Comparison of ENCODE assay signal across 12 cellular contexts in the genomic region with DNA sequence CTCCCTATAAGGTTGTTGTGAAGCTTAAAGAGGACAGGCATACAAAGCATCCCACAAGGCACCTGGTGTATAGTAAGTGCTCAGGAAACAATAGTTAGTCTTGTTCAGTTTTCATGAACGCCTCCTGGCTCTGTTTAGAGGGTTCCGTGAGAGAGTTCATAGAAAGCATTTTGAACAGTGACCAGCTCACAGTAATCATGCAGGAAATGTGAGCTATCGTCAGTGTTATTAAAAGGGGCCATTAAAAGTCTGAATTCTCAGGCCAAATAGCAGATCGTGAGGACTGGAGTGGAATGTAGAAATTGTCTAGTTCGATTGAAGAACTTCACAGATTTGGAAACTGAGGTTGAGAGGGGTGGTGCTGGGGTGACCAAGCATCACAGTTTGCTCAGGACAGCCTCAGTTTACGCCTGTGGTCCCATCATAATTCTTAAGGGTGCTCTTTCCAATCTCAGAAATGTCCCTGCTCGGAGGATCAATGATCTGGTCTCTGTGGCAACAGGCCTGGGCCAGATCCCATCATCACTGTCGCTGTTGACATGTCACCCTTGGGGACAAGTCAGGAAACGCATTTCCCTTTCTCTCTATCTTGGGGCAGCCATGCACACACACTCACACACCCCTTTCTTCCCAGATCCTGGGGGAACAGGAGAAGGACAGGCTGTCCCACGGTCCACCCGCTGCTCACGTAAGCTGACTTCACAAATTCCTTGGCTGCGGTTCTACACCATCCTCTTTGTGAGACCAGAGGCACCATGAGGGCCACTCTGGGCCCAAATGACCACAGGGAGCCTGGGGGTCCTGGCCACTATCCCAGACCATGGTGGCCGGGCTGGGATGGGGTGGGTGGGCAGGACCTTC. TPM values are rescaled to one million over a fixed set of nuclear protein-coding genes. Genes with fewer than 3 reads are reported as not detected.
A peak's percentile ranks its signal among the peaks of the same experiment; 100 is the strongest.
DNase-seq lines count a peak whose midpoint lies in the region; ATAC-seq and TF ChIP-seq lines count a peak whose summit lies in the region.
"Had no signal": no experiment of that assay in that cellular context is flagged by ENCODE, and none has a peak within 500 bp of the region (broad histone marks: within the 10 kb centered on the region; RNA-seq: fewer than 3 reads in every experiment).

No MANE protein-coding gene starts in this region.

- H3K27me3 Mint-ChIP-seq in naive thymus-derived CD8-positive, alpha-beta T cell: peaks cover 0 to 8% (median 2%) of the 10 kb centered on the region in 5 donors

- no peaks in the 10 kb centered on the region for H3K36me3 Mint-ChIP-seq in naive thymus-derived CD8-positive, alpha-beta T cell

- H3K27ac ChIP-seq in BLaER1 treated with 17β-estradiol and CSF1 and Interleukin-3, amounts not matched to agents 10 nM and 100 nM: peak overlapping the region in 6 of 11 experiments; percentile 1 to 50 (median 30); a peak in 11 of 22 replicates
- H3K27ac ChIP-seq in right cardiac atrium (ENCODE audit: low read length): peak overlapping the region; percentile 84
- H3K27ac ChIP-seq in rectal smooth muscle tissue (ENCODE audit: low read depth, low read length): peak overlapping the region; percentile 64

- 37% methylated on average over 14 of the region's 14 CpGs for WGBS in right cardiac atrium

- ATAC-seq in right cardiac atrium (peak; percentile 48 to 53), GM21619 (IDR thresholded peaks at IDR 0.05; ENCODE audit: unreplicated experiment) (no peak)
- ATAC-seq in naive thymus-derived CD8-positive, alpha-beta T cell: no peak

- DNase-seq in cardiac fibroblast (ENCODE audit: low read depth in 2 of 2) (peak; percentile 26 to 62), right cardiac atrium (peak in 2 of 3 donors; percentile 62 to 84), Kasumi-1 (lab: John Stamatoyannopoulos, UW) (no peak)
- DNase-seq in naive thymus-derived CD8-positive, alpha-beta T cell: no peak
- no peak for DNase-seq in stimulated activated naive CD4-positive, alpha-beta T cell (lab: John Stamatoyannopoulos, UW)
- DNase-seq: activated CD4-positive, alpha-beta T cell treated with anti-CD3 and anti-CD28 coated beads for 1 hour; activated T-cell treated with anti-CD3 and anti-CD28 coated beads, Interleukin-2, amount 50 U/mL, for 1 hour; DMS79; endodermal cell had no signal

- 0 out of 22 replicates have a peak, but pooled peaks cover 0 to 3% (median 0%) of the 10 kb centered on the region in 11 experiments for H3K36me3 ChIP-seq in BLaER1 treated with 17β-estradiol and CSF1 and Interleukin-3, amounts not matched to agents 10 nM and 100 nM
- peaks cover 4% of the 10 kb centered on the region for H3K36me3 ChIP-seq in rectal smooth muscle tissue (ENCODE audit: control insufficient read depth, insufficient read depth, low read length)

- H3K9me3 Mint-ChIP-seq in naive thymus-derived CD8-positive, alpha-beta T cell: no peaks in the 10 kb centered on the region
- H3K9me3 Mint-ChIP-seq: endodermal cell had no signal

- H3K9me3 ChIP-seq in BLaER1 treated with 17β-estradiol and CSF1 and Interleukin-3, amounts not matched to agents 10 nM and 100 nM (replicated peaks in 1 of 11): no peaks in the 10 kb centered on the region
- no peaks in the 10 kb centered on the region for H3K9me3 ChIP-seq in right cardiac atrium (ENCODE audit: control insufficient read depth, low read length)

- H3K9ac ChIP-seq in BLaER1 treated with 17β-estradiol and CSF1 and Interleukin-3, amounts not matched to agents 10 nM and 100 nM: peak overlapping the region in 6 of 11 experiments; percentile 4 to 20 (median 14); a peak in 5 of 22 replicates
- H3K9ac ChIP-seq in rectal smooth muscle tissue (ENCODE audit: low read length): no peak overlapping the region

- peak overlapping the region; percentile 2 to 78 (median 68); a peak in 20 of 22 replicates for H3K4me2 ChIP-seq in BLaER1 treated with 17β-estradiol and CSF1 and Interleukin-3, amounts not matched to agents 10 nM and 100 nM

- intact Hi-C loops in right cardiac atrium (cut with DNase I): no loop called here

- H3K4me1 Mint-ChIP-seq in naive thymus-derived CD8-positive, alpha-beta T cell: peaks cover 0 to 5% (median under 1%) of the 10 kb centered on the region in 4 donors
- H3K4me1 Mint-ChIP-seq: endodermal cell had no signal

- H3K27ac Mint-ChIP-seq in naive thymus-derived CD8-positive, alpha-beta T cell: no peak overlapping the region

- H3K4me1 ChIP-seq in BLaER1 treated with 17β-estradiol and CSF1 and Interleukin-3, amounts not matched to agents 10 nM and 100 nM: peaks cover 44 to 62% (median 61%) of the 10 kb centered on the region in 10 experiments
- peaks cover 17% of the 10 kb centered on the region for H3K4me1 ChIP-seq in right cardiac atrium (ENCODE audit: control insufficient read depth, insufficient read depth, low read length)
- H3K4me1 ChIP-seq in rectal smooth muscle tissue (ENCODE audit: control insufficient read depth, insufficient read depth, low read length): peaks cover 9% of the 10 kb centered on the region

- POLR2A ChIA-PET in naive thymus-derived CD8-positive, alpha-beta T cell (lab: Charles Lee): no interaction called here

- TF ChIP-seq CTCF in cardiac fibroblast (IDR thresholded peaks at IDR 0.05; ENCODE audit: low read depth, low read length): no peak

- H3K27me3 ChIP-seq in BLaER1 treated with 17β-estradiol and CSF1 and Interleukin-3, amounts not matched to agents 10 nM and 100 nM: no peaks in the 10 kb centered on the region
- no peaks in the 10 kb centered on the region for H3K27me3 ChIP-seq in right cardiac atrium (ENCODE audit: control insufficient read depth, insufficient read depth)
- H3K27me3 ChIP-seq in rectal smooth muscle tissue (ENCODE audit: control insufficient read depth, insufficient read depth, low read length): no peaks in the 10 kb centered on the region

- no peak overlapping the region for H3K4me3 ChIP-seq in BLaER1 treated with 17β-estradiol and CSF1 and Interleukin-3, amounts not matched to agents 10 nM and 100 nM
- H3K4me3 ChIP-seq in cardiac fibroblast (replicated peaks in 1 of 2; ENCODE audit: low read depth in 2 of 2, low read length in 2 of 2): no peak overlapping the region
- H3K4me3 ChIP-seq in right cardiac atrium (ENCODE audit: low read length): no peak overlapping the region
- H3K4me3 ChIP-seq in rectal smooth muscle tissue (ENCODE audit: low read length): no peak overlapping the region

- H4K20me1 ChIP-seq in BLaER1 treated with 17β-estradiol and CSF1 and Interleukin-3, amounts not matched to agents 10 nM and 100 nM: no peaks in the 10 kb centered on the region

- no peak overlapping the region for H3K4me3 Mint-ChIP-seq in naive thymus-derived CD8-positive, alpha-beta T cell
- H3K4me3 Mint-ChIP-seq: endodermal cell had no signal

RNA-seq across cellular contexts. Expression of a gene that starts 7.2 kb away (rescaled TPM):
- 1,000 to 10,000 TPM in 3 of 4 donors, 100 to 1,000 TPM in 1; 963 to 1,731 (median 1,257) TPM for total RNA-seq in right cardiac atrium
- polyA plus RNA-seq in right cardiac atrium: 447 TPM
- not detected for total RNA-seq in naive thymus-derived CD8-positive, alpha-beta T cell
- not detected for polyA plus RNA-seq in naive thymus-derived CD8-positive, alpha-beta T cell

Comparison
In these comparisons a context has a peak if more than half of its experiments do, and no peak if none do; other contexts are left out.
1. H3K27ac ChIP-seq: peak in every context shown above with its lines; median percentile 84 in right cardiac atrium; 64 in rectal smooth muscle tissue; 30 in BLaER1 treated with 17β-estradiol and CSF1 and Interleukin-3, amounts not matched to agents 10 nM and 100 nM.
2. DNase-seq: peak in cardiac fibroblast (2 of 2) and right cardiac atrium (2 of 3); none in naive thymus-derived CD8-positive, alpha-beta T cell (0 of 10), Kasumi-1 (0 of 2) and stimulated activated naive CD4-positive, alpha-beta T cell (0 of 6).
3. ATAC-seq: peak in right cardiac atrium (2 of 2); none in GM21619 (single experiment) and naive thymus-derived CD8-positive, alpha-beta T cell (0 of 2).
4. RNA of a gene that starts 7.2 kb away (total RNA-seq): 963 to 1,731 TPM in right cardiac atrium; not detected in naive thymus-derived CD8-positive, alpha-beta T cell; every median in the first group is over 100 times any median in the second.